ENCODE assay signal across 13 cellular contexts in the genomic region with DNA sequence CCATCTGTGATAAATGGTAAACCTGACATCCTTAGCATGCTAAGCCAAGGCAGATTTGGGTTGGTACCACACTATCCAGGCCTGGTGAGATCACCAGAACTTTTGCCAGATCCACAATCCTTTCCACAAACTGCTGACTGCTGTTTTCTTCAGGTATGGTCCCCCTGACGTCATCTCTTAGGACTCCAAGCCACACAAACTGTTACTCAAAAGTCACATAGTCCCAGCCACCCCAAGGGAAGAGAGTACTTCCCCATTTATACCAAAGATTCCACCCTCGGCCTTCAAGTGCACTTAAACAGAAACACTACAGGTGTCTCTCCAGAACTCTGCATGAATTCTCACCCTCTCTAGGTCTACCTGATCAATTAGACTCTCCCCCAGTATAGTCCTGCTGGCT. TPM values are rescaled to one million over a fixed set of nuclear protein-coding genes. Genes with fewer than 3 reads are reported as not detected.
DNase-seq lines count a peak whose midpoint lies in the region; ATAC-seq, FAIRE-seq and TF ChIP-seq lines count a peak whose summit lies in the region.
"Had no signal": no experiment of that assay in that cellular context is flagged by ENCODE, and none has a peak within 500 bp of the region (broad histone marks: within the 10 kb centered on the region; RNA-seq: fewer than 3 reads in every experiment).

No MANE protein-coding gene starts in this region.

- peaks cover 31% of the 10 kb centered on the region for H3K79me2 ChIP-seq in K562 (ENCODE audit: control insufficient read depth, insufficient read depth, low read length)

- TF ChIP-seq EP300 in K562 (IDR thresholded peaks at IDR 0.05; ENCODE audit: low read length): no peak

- TF ChIP-seq CTCF in K562 (IDR thresholded peaks at IDR 0.05 in 2 of 3, conservative IDR thresholded peaks at IDR 0.05 in 1 of 3; ENCODE audit: insufficient read depth in 2 of 3, low read depth in 1 of 3, low read length in 3 of 3): no peak
- no peak for TF ChIP-seq CTCF in BE2C (IDR thresholded peaks at IDR 0.05; ENCODE audit: low read depth, low read length)
- no peak for TF ChIP-seq CTCF in adrenal gland (IDR thresholded peaks at IDR 0.05)

- peaks cover 12 to 35% (median 24%) of the 10 kb centered on the region in 11 experiments for H3K9me3 ChIP-seq in BLaER1 treated with 17β-estradiol and CSF1 and Interleukin-3, amounts not matched to agents 10 nM and 100 nM (replicated peaks in 1 of 11)
- H3K9me3 ChIP-seq in K562 (replicated peaks; ENCODE audit: control insufficient read depth, insufficient read depth, low read depth, low read length): no peaks in the 10 kb centered on the region
- H3K9me3 ChIP-seq in BE2C: no peaks in the 10 kb centered on the region
- no peaks in the 10 kb centered on the region for H3K9me3 ChIP-seq in effector memory CD4-positive, alpha-beta T cell (ENCODE audit: control insufficient read depth, low read length)
- no peaks in the 10 kb centered on the region for H3K9me3 ChIP-seq in adrenal gland (replicated peaks in 1 of 3)

- peak; percentile 56 for ATAC-seq in GM18909 (IDR thresholded peaks at IDR 0.05; ENCODE audit: poor library complexity, unreplicated experiment)
- ATAC-seq in HG03139 (IDR thresholded peaks at IDR 0.05; ENCODE audit: unreplicated experiment): peak; percentile 38
- no peak for ATAC-seq in K562
- ATAC-seq: foreskin keratinocyte, left ventricle myocardium superior had no signal

- no peak for TF ChIP-seq POLR2A in K562 (conservative IDR thresholded peaks at IDR 0.05)
- TF ChIP-seq POLR2A in adrenal gland (IDR thresholded peaks at IDR 0.05): no peak

- no peak overlapping the region for H2AFZ ChIP-seq in K562 (ENCODE audit: low read depth, low read length)

- H3K36me3 ChIP-seq in BLaER1 treated with 17β-estradiol and CSF1 and Interleukin-3, amounts not matched to agents 10 nM and 100 nM: peaks cover 9 to 38% (median 23%) of the 10 kb centered on the region in 11 experiments; a peak in 18 of 22 replicates
- H3K36me3 ChIP-seq in K562 (ENCODE audit: control insufficient read depth, insufficient read depth, low read length): no peaks in the 10 kb centered on the region
- H3K36me3 ChIP-seq in BE2C: no peaks in the 10 kb centered on the region
- no peaks in the 10 kb centered on the region for H3K36me3 ChIP-seq in effector memory CD4-positive, alpha-beta T cell (ENCODE audit: control insufficient read depth, insufficient read depth, low read length)
- H3K36me3 ChIP-seq in adrenal gland (replicated peaks in 1 of 2): no peaks in the 10 kb centered on the region

- CTCF ChIA-PET in K562 (lab: Yijun Ruan, JAX; ENCODE audit: low intra/inter-chr PET ratio): no interaction called here

- no peaks in the 10 kb centered on the region for H3K27me3 ChIP-seq in BLaER1 treated with 17β-estradiol and CSF1 and Interleukin-3, amounts not matched to agents 10 nM and 100 nM
- H3K27me3 ChIP-seq in K562 (ENCODE audit: control insufficient read depth in 2 of 2, insufficient read depth in 2 of 2, low read length in 2 of 2): no peaks in the 10 kb centered on the region
- H3K27me3 ChIP-seq in BE2C: no peaks in the 10 kb centered on the region
- no peaks in the 10 kb centered on the region for H3K27me3 ChIP-seq in effector memory CD4-positive, alpha-beta T cell (replicated peaks; ENCODE audit: control insufficient read depth, insufficient read depth, low read length, poor library complexity, severe bottlenecking)
- H3K27me3 ChIP-seq in adrenal gland: no peaks in the 10 kb centered on the region
- H3K27me3 ChIP-seq: foreskin keratinocyte had no signal

- peaks cover 26 to 34% (median 30%) of the 10 kb centered on the region in 10 experiments for H3K4me1 ChIP-seq in BLaER1 treated with 17β-estradiol and CSF1 and Interleukin-3, amounts not matched to agents 10 nM and 100 nM
- no peaks in the 10 kb centered on the region; a peak in 3 of 5 replicates for H3K4me1 ChIP-seq in K562 (replicated peaks in 1 of 2; ENCODE audit: control insufficient read depth in 2 of 2, insufficient read depth in 2 of 2, low read length in 2 of 2)
- no peaks in the 10 kb centered on the region for H3K4me1 ChIP-seq in BE2C
- H3K4me1 ChIP-seq in effector memory CD4-positive, alpha-beta T cell (ENCODE audit: control insufficient read depth, insufficient read depth, low read length, poor library complexity, severe bottlenecking): peaks cover 13% of the 10 kb centered on the region
- peaks cover 0 to 5% of the 10 kb centered on the region in 2 donors for H3K4me1 ChIP-seq in adrenal gland (replicated peaks in 1 of 2)
- H3K4me1 ChIP-seq: foreskin keratinocyte had no signal

- H3K9ac ChIP-seq in BLaER1 treated with 17β-estradiol and CSF1 and Interleukin-3, amounts not matched to agents 10 nM and 100 nM: no peak overlapping the region
- no peak overlapping the region for H3K9ac ChIP-seq in K562 (ENCODE audit: insufficient read depth in 1 of 2, low read depth in 2 of 2, low read length in 2 of 2)

- no peak for FAIRE-seq in K562 (lab: Jason Lieb, UNC)

- no peak overlapping the region for H3K4me3 ChIP-seq in BLaER1 treated with 17β-estradiol and CSF1 and Interleukin-3, amounts not matched to agents 10 nM and 100 nM
- H3K4me3 ChIP-seq in K562: no peak overlapping the region
- no peak overlapping the region for H3K4me3 ChIP-seq in BE2C (ENCODE audit: low read depth, low read length)
- no peak overlapping the region for H3K4me3 ChIP-seq in effector memory CD4-positive, alpha-beta T cell (ENCODE audit: insufficient read depth, low read depth, low read length, poor library complexity, severe bottlenecking)
- no peak overlapping the region for H3K4me3 ChIP-seq in adrenal gland

- DNase-seq in K562 (ENCODE audit: extremely low read depth in 1 of 4, low spot score in 3 of 4) (no peak), BE2C (no peak), adrenal gland (no peak)
- no peak for DNase-seq in stimulated activated CD4-positive, alpha-beta T cell treated with anti-CD3 and anti-CD28 coated beads, Interleukin-4, amount 100 ng/mL, for 1 hour
- DNase-seq in effector memory CD4-positive, alpha-beta T cell: no peak
- DNase-seq: foreskin keratinocyte, left ventricle myocardium superior, NCI-H526, retina, T1000 had no signal

- TF ChIP-seq RAD21 in K562 (CRISPR knock-in tag; conservative IDR thresholded peaks at IDR 0.05 in 1 of 2, IDR thresholded peaks at IDR 0.05 in 1 of 2): no peak

- BruUV-seq in K562 (replicated peaks; lab: Mats Ljungman, UMichigan): no TSS peak

- no peak overlapping the region for H3K27ac ChIP-seq in BLaER1 treated with 17β-estradiol and CSF1 and Interleukin-3, amounts not matched to agents 10 nM and 100 nM
- H3K27ac ChIP-seq in K562 (ENCODE audit: extremely low read depth, low read depth, low read length) (no peak overlapping the region), adrenal gland (no peak overlapping the region)
- no peak overlapping the region for H3K27ac ChIP-seq in effector memory CD4-positive, alpha-beta T cell (ENCODE audit: insufficient read depth, low read length, poor library complexity, severe bottlenecking)
- H3K27ac ChIP-seq: foreskin keratinocyte had no signal

- peak overlapping the region; percentile 13 to 77 (median 47); a peak in 18 of 22 replicates for H3K4me2 ChIP-seq in BLaER1 treated with 17β-estradiol and CSF1 and Interleukin-3, amounts not matched to agents 10 nM and 100 nM
- H3K4me2 ChIP-seq in K562 (ENCODE audit: insufficient read depth, low read length): no peak overlapping the region

- intact Hi-C loops in K562 (cut with micrococcal nuclease) (no loop called here), adrenal gland (cut with DNase I) (no loop called here)

- H3K9me1 ChIP-seq in K562 (ENCODE audit: control insufficient read depth, insufficient read depth, low read length): no peaks in the 10 kb centered on the region

- POLR2A ChIA-PET in K562 (lab: Yijun Ruan, JAX): interaction anchor here (1.7 to 3.0 kb wide), 2 partner anchors 10 to 16 kb away, joined by 4 to 6 read pairs; no protein-coding TSS in a partner anchor

- 42% methylated on average over 2 of the region's 2 CpGs for WGBS in K562 (ENCODE audit: insufficient coverage, low coverage, missing lambda C conversion rate)
- 75 to 90% (median 84%) methylated on average over 2 of the region's 2 CpGs for WGBS in adrenal gland, 4 donors

- peaks cover 0 to 61% (median 0%) of the 10 kb centered on the region in 11 experiments; a peak in 5 of 22 replicates for H4K20me1 ChIP-seq in BLaER1 treated with 17β-estradiol and CSF1 and Interleukin-3, amounts not matched to agents 10 nM and 100 nM
- H4K20me1 ChIP-seq in K562 (replicated peaks; ENCODE audit: control insufficient read depth, insufficient read depth, low read length): no peaks in the 10 kb centered on the region; the same call in 1 of the 2 replicates

- in situ Hi-C loops in K562 (cut with MboI): no loop called here

TF ChIP-seq in K562, 482 proteins besides CTCF, POLR2A, EP300 and RAD21 (continues in another document):
- peak; percentile 64 for TF ChIP-seq ZNF316 (IDR thresholded peaks at IDR 0.05)

RNA-seq across cellular contexts. Expression of gene SLC25A13, which starts 34.7 kb away (rescaled TPM):
- 33.6 and 72.3 TPM in 2 replicates for total RNA-seq in K562 (2011; cell fraction: chromatin; rRNA removed; ENCODE audit: low replicate concordance)
- 14.5 and 14.9 TPM in 2 replicates for total RNA-seq in K562 (2011; cell fraction: nucleolus; rRNA removed)
- total RNA-seq in K562 (2011; cell fraction: nucleoplasm; rRNA removed): 22.5 and 24.4 TPM in 2 replicates
- total RNA-seq in K562 (2014; rRNA removed) (47.3 and 53.2 TPM in 2 replicates), K562 (2014; rRNA removed; fragmentation: Illumina TruSeq; extraction: Trizol) (71.3 and 79.1 TPM in 2 replicates), K562 (2015; rRNA removed; fragmentation: Illumina TruSeq; extraction: Trizol) (77.7 and 80.2 TPM in 2 replicates), K562 (2021) (71.2 and 71.5 TPM in 2 replicates), adrenal gland (10 to 100 TPM; 20.0 to 49.7 (median 33.9) TPM)
- polyA plus RNA-seq in K562 (2011; rRNA removed) (37.2 and 58.7 TPM in 2 replicates), K562 (2014; fragmentation: Illumina TruSeq; extraction: Trizol) (60.1 and 61.7 TPM in 2 replicates), K562 (2014; fragmentation: Nextera tagmentation; extraction: Ambion mirVana) (10 to 100 TPM; 21.4 to 32.2 TPM), K562 (2014; rRNA removed) (46.8 and 47.0 TPM in 2 replicates), adrenal gland (10 to 100 TPM; 10.8 to 41.3 (median 11.7) TPM)
- polyA plus RNA-seq in K562 (2011; cell fraction: cytosol; rRNA removed): 21.6 and 28.7 TPM in 2 replicates
- polyA plus RNA-seq in K562 (2011; cell fraction: nucleus; rRNA removed): 36.3 and 42.0 TPM in 2 replicates
- 45.7 and 55.0 TPM in 2 replicates for polyA plus RNA-seq in K562 (2012)
- polyA minus RNA-seq in K562 (2011; rRNA and poly(A)+ RNA removed): 53.1 and 71.8 TPM in 2 replicates
- polyA minus RNA-seq in K562 (2011; cell fraction: cytosol; rRNA and poly(A)+ RNA removed): 21.8 and 40.8 TPM in 2 replicates
- polyA minus RNA-seq in K562 (2011; cell fraction: nucleus; rRNA and poly(A)+ RNA removed): 27.9 and 31.2 TPM in 2 replicates
- polyA plus RNA-seq in BE2C (2012; ENCODE audit: insufficient read depth, insufficient read length, low read depth): 31.1 TPM
